In genomic region chr5:23001120-23001519, GRCh38 we compare ENCODE assay signal across 28 cellular contexts.
"Had no signal": no experiment of that assay in that cellular context is flagged by ENCODE, and none has a peak within 500 bp of the region (broad histone marks: within the 10 kb centered on the region; RNA-seq: fewer than 3 reads in every experiment).

No MANE protein-coding gene starts in this region.

- H3K4me1 ChIP-seq: left ventricle myocardium inferior, pancreas, prostate gland, tibial nerve, uterus had no signal

- DNase-seq: islet precursor cell; left ventricle myocardium inferior; mesendoderm; naive thymus-derived CD4-positive, alpha-beta T cell; nucleus accumbens; pancreas; posterior cingulate gyrus; retina; right cardiac atrium; stimulated activated CD4-positive, alpha-beta T cell treated with anti-CD3 and anti-CD28 coated beads, Interleukin-12 subunit alpha, Interleukin-12 subunit beta, amount 100 ng/mL, for 4 hours; stimulated activated CD4-positive, alpha-beta T cell treated with anti-CD3 and anti-CD28 coated beads, Interleukin-15, amount 100 ng/mL, for 24 hours; stimulated activated CD4-positive, alpha-beta T cell treated with anti-CD3 and anti-CD28 coated beads, Interleukin-2, amount 100 ng/mL, for 24 hours; stimulated activated CD4-positive, alpha-beta T cell treated with anti-CD3 and anti-CD28 coated beads, Interleukin-4, amount 100 ng/mL, for 1 hour; stimulated activated naive CD4-positive, alpha-beta T cell treated with Interleukin-2 at 50 U/mL for 16 hours; stimulated activated naive CD8-positive, alpha-beta T cell treated with anti-CD3 and anti-CD28 coated beads, Interleukin-15, amount 100 ng/mL, for 72 hours; substantia nigra; uterus had no signal

- H3K9me3 Mint-ChIP-seq: mesothelial cell of epicardium, neural crest cell, type B pancreatic cell had no signal

- H3K36me3 Mint-ChIP-seq: mesothelial cell of epicardium; naive thymus-derived CD4-positive, alpha-beta T cell; natural killer cell treated with Interleukin-12 subunit alpha and Interleukin-12 subunit beta and Interleukin-15 and Interleukin-18, amount 100 ng/mL, for 72 hours; stimulated activated effector memory CD8-positive, alpha-beta T cell treated with anti-CD3 and anti-CD28 coated beads, Interleukin-12 subunit alpha, Interleukin-12 subunit beta, amount 100 ng/mL, for 72 hours; type B pancreatic cell had no signal

- H3K27ac Mint-ChIP-seq: mesothelial cell of epicardium; naive thymus-derived CD4-positive, alpha-beta T cell; natural killer cell treated with Interleukin-12 subunit alpha and Interleukin-12 subunit beta and Interleukin-15 and Interleukin-18, amount 100 ng/mL, for 72 hours; stimulated activated effector memory CD8-positive, alpha-beta T cell treated with anti-CD3 and anti-CD28 coated beads, Interleukin-12 subunit alpha, Interleukin-12 subunit beta, amount 100 ng/mL, for 72 hours; stimulated activated naive CD8-positive, alpha-beta T cell treated with anti-CD3 and anti-CD28 coated beads, Interleukin-15, amount 100 ng/mL, for 72 hours; type B pancreatic cell had no signal

- H3K4me3 ChIP-seq: hepatocyte, left ventricle myocardium inferior, lung, pancreas, prostate gland, skin epidermis, tibial nerve, uterus had no signal

- H3K4me1 Mint-ChIP-seq: mesothelial cell of epicardium; naive thymus-derived CD4-positive, alpha-beta T cell; neural crest cell; stimulated activated effector memory CD8-positive, alpha-beta T cell treated with anti-CD3 and anti-CD28 coated beads, Interleukin-12 subunit alpha, Interleukin-12 subunit beta, amount 100 ng/mL, for 72 hours; stimulated activated naive CD8-positive, alpha-beta T cell treated with anti-CD3 and anti-CD28 coated beads, Interleukin-15, amount 100 ng/mL, for 72 hours had no signal

- ATAC-seq: naive thymus-derived CD4-positive, alpha-beta T cell; natural killer cell treated with Interleukin-12 subunit alpha and Interleukin-12 subunit beta and Interleukin-15 and Interleukin-18, amount 100 ng/mL, for 72 hours; pancreas; right cardiac atrium; sciatic nerve; stimulated activated effector memory CD8-positive, alpha-beta T cell treated with anti-CD3 and anti-CD28 coated beads, Interleukin-12 subunit alpha, Interleukin-12 subunit beta, amount 100 ng/mL, for 72 hours; stimulated activated naive CD8-positive, alpha-beta T cell treated with anti-CD3 and anti-CD28 coated beads, Interleukin-15, amount 100 ng/mL, for 72 hours had no signal

- H3K36me3 ChIP-seq: left ventricle myocardium inferior, pancreas, prostate gland, tibial nerve, uterus had no signal

- H3K27me3 Mint-ChIP-seq: naive thymus-derived CD4-positive, alpha-beta T cell; natural killer cell treated with Interleukin-12 subunit alpha and Interleukin-12 subunit beta and Interleukin-15 and Interleukin-18, amount 100 ng/mL, for 72 hours; stimulated activated naive CD8-positive, alpha-beta T cell treated with anti-CD3 and anti-CD28 coated beads, Interleukin-15, amount 100 ng/mL, for 72 hours; type B pancreatic cell had no signal

- H3K4me3 Mint-ChIP-seq: mesothelial cell of epicardium; naive thymus-derived CD4-positive, alpha-beta T cell; natural killer cell treated with Interleukin-12 subunit alpha and Interleukin-12 subunit beta and Interleukin-15 and Interleukin-18, amount 100 ng/mL, for 72 hours; neural crest cell; stimulated activated effector memory CD8-positive, alpha-beta T cell treated with anti-CD3 and anti-CD28 coated beads, Interleukin-12 subunit alpha, Interleukin-12 subunit beta, amount 100 ng/mL, for 72 hours; stimulated activated naive CD8-positive, alpha-beta T cell treated with anti-CD3 and anti-CD28 coated beads, Interleukin-15, amount 100 ng/mL, for 72 hours; type B pancreatic cell had no signal

- H3K9me3 ChIP-seq: left ventricle myocardium inferior, pancreas, prostate gland, tibial nerve, uterus had no signal
